ENCODE assay signal across 11 cellular contexts in genomic region chr7:711967-712600, GRCh38. TPM values are rescaled to one million over a fixed set of nuclear protein-coding genes. Genes with fewer than 3 reads are reported as not detected.
DNase-seq lines count a peak whose midpoint lies in the region; ATAC-seq, FAIRE-seq and TF ChIP-seq lines count a peak whose summit lies in the region.
"Had no signal": no experiment of that assay in that cellular context is flagged by ENCODE, and none has a peak within 500 bp of the region (broad histone marks: within the 10 kb centered on the region; RNA-seq: fewer than 3 reads in every experiment).

No MANE protein-coding gene starts in this region.

- no peaks in the 10 kb centered on the region for H3K9me3 Mint-ChIP-seq in naive thymus-derived CD8-positive, alpha-beta T cell
- H3K9me3 Mint-ChIP-seq in chondrocyte (ENCODE audit: low read depth): no peaks in the 10 kb centered on the region
- no peaks in the 10 kb centered on the region for H3K9me3 Mint-ChIP-seq in activated CD4-positive, alpha-beta T cell treated with anti-CD3 and anti-CD28 coated beads, Interleukin-2, amount 10 ng/mL, durations not matched to agents 7 days and 5 days

- no peak for TF ChIP-seq CTCF in AG04449 (IDR thresholded peaks at IDR 0.05; ENCODE audit: insufficient read depth, low read length, missing control alignments)
- TF ChIP-seq CTCF in chondrocyte (IDR thresholded peaks at IDR 0.05): no peak

- H3K9ac ChIP-seq in HUES6 (ENCODE audit: low read length) (no peak overlapping the region), endocrine pancreas (ENCODE audit: control insufficient read depth, insufficient read depth, low read length) (peak overlapping the region; percentile 30)

- H3K27me3 ChIP-seq in HUES6 (ENCODE audit: control insufficient read depth, insufficient read depth, low read length) (no peaks in the 10 kb centered on the region), endocrine pancreas (ENCODE audit: control insufficient read depth, insufficient read depth, low read length) (no peaks in the 10 kb centered on the region)

- H3K4me1 Mint-ChIP-seq in naive thymus-derived CD8-positive, alpha-beta T cell: peaks cover 8 to 50% (median 41%) of the 10 kb centered on the region in 4 donors
- no peaks in the 10 kb centered on the region for H3K4me1 Mint-ChIP-seq in chondrocyte (ENCODE audit: low read depth)
- H3K4me1 Mint-ChIP-seq in activated CD4-positive, alpha-beta T cell treated with anti-CD3 and anti-CD28 coated beads, Interleukin-2, amount 10 ng/mL, durations not matched to agents 7 days and 5 days: peaks cover 6% of the 10 kb centered on the region

- H3K4me3 ChIP-seq in AG04449 (ENCODE audit: low read depth, low read length) (peak overlapping the region; percentile 37), HUES6 (ENCODE audit: low read depth, low read length) (peak overlapping the region; percentile 39; the same call in 1 of the 2 replicates), endocrine pancreas (ENCODE audit: control insufficient read depth, insufficient read depth, low read length) (no peak overlapping the region)

- peak; percentile 85 to 90 for ATAC-seq in naive thymus-derived CD8-positive, alpha-beta T cell

- FAIRE-seq in RCC 7860 (lab: Jason Lieb, UNC): no peak

- peaks cover 0 to 4% (median 0%) of the 10 kb centered on the region in 5 donors for H3K27me3 Mint-ChIP-seq in naive thymus-derived CD8-positive, alpha-beta T cell
- H3K27me3 Mint-ChIP-seq in chondrocyte (ENCODE audit: low read depth): no peaks in the 10 kb centered on the region
- no peaks in the 10 kb centered on the region for H3K27me3 Mint-ChIP-seq in activated CD4-positive, alpha-beta T cell treated with anti-CD3 and anti-CD28 coated beads, Interleukin-2, amount 10 ng/mL, durations not matched to agents 7 days and 5 days

- H3K4me3 Mint-ChIP-seq in naive thymus-derived CD8-positive, alpha-beta T cell: peak overlapping the region in 7 of 10 donors; percentile 52 to 80 (median 67)
- no peak overlapping the region for H3K4me3 Mint-ChIP-seq in chondrocyte (ENCODE audit: unreplicated experiment)
- H3K4me3 Mint-ChIP-seq in activated CD4-positive, alpha-beta T cell treated with anti-CD3 and anti-CD28 coated beads, Interleukin-2, amount 10 ng/mL, durations not matched to agents 7 days and 5 days: no peak overlapping the region

- no peak overlapping the region for H3K27ac ChIP-seq in HUES6 (ENCODE audit: low read depth, low read length)

- H3K4me1 ChIP-seq in HUES6 (ENCODE audit: control insufficient read depth, insufficient read depth, low read length) (peaks cover 4% of the 10 kb centered on the region; the same call in 1 of the 2 replicates), endocrine pancreas (ENCODE audit: control insufficient read depth, insufficient read depth, low read length) (no peaks in the 10 kb centered on the region)

- H3K36me3 ChIP-seq in HUES6 (ENCODE audit: control insufficient read depth, insufficient read depth, low read length): no peaks in the 10 kb centered on the region
- H3K36me3 ChIP-seq in endocrine pancreas (ENCODE audit: control insufficient read depth, insufficient read depth, low read length): no peaks in the 10 kb centered on the region

- H3K36me3 Mint-ChIP-seq in naive thymus-derived CD8-positive, alpha-beta T cell: peaks cover 0 to 25% (median 10%) of the 10 kb centered on the region in 3 donors
- H3K36me3 Mint-ChIP-seq in chondrocyte (ENCODE audit: low read depth): no peaks in the 10 kb centered on the region
- peaks cover 11% of the 10 kb centered on the region for H3K36me3 Mint-ChIP-seq in activated CD4-positive, alpha-beta T cell treated with anti-CD3 and anti-CD28 coated beads, Interleukin-2, amount 10 ng/mL, durations not matched to agents 7 days and 5 days (ENCODE audit: low read depth)

- DNase-seq in AG04449 (ENCODE audit: low read depth, low spot score) (no peak), epidermal melanocyte (ENCODE audit: insufficient read length, low spot score) (no peak), chondrocyte (ENCODE audit: low spot score) (no peak), RCC 7860 (ENCODE audit: low spot score) (no peak)
- peak in 6 of 10 donors; percentile 22 to 56 (median 40) for DNase-seq in naive thymus-derived CD8-positive, alpha-beta T cell
- no peak for DNase-seq in activated CD4-positive, alpha-beta T cell treated with anti-CD3 and anti-CD28 coated beads, Interleukin-2, amount 10 ng/mL, durations not matched to agents 7 days and 5 days
- DNase-seq: cerebellar nuclear complex, DND-41, occipital lobe had no signal

- no peaks in the 10 kb centered on the region for H3K9me3 ChIP-seq in HUES6 (ENCODE audit: control insufficient read depth, insufficient read depth, low read depth, low read length)
- H3K9me3 ChIP-seq in endocrine pancreas (ENCODE audit: control insufficient read depth, low read length): no peaks in the 10 kb centered on the region

- CTCF ChIA-PET in AG04449 (lab: Yijun Ruan, JAX): no interaction called here
- CTCF ChIA-PET in activated CD4-positive, alpha-beta T cell treated with anti-CD3 and anti-CD28 coated beads, Interleukin-2, amount 10 ng/mL, durations not matched to agents 7 days and 5 days (lab: Charles Lee): no interaction called here

- POLR2A ChIA-PET in AG04449 (lab: Yijun Ruan, JAX): no interaction called here
- POLR2A ChIA-PET in naive thymus-derived CD8-positive, alpha-beta T cell (lab: Charles Lee): interaction anchor here (0.6 to 1.9 kb wide), 9 partner anchors 10 to 449 kb away, joined by 3 to 11 read pairs (median 4); partner anchors contain the start of genes DNAAF5 and PRKAR1B
- POLR2A ChIA-PET in activated CD4-positive, alpha-beta T cell treated with anti-CD3 and anti-CD28 coated beads, Interleukin-2, amount 10 ng/mL, durations not matched to agents 7 days and 5 days (lab: Charles Lee): no interaction called here

- peak overlapping the region in 5 of 10 donors; percentile 32 to 93 (median 38) for H3K27ac Mint-ChIP-seq in naive thymus-derived CD8-positive, alpha-beta T cell
- no peak overlapping the region for H3K27ac Mint-ChIP-seq in chondrocyte (ENCODE audit: unreplicated experiment)
- H3K27ac Mint-ChIP-seq in activated CD4-positive, alpha-beta T cell treated with anti-CD3 and anti-CD28 coated beads, Interleukin-2, amount 10 ng/mL, durations not matched to agents 7 days and 5 days: no peak overlapping the region

RNA-seq across cellular contexts. Expression of gene DNAAF5, which starts 14.4 kb away (rescaled TPM):
- 10 to 100 TPM; 12.3 to 16.3 TPM for total RNA-seq in naive thymus-derived CD8-positive, alpha-beta T cell
- polyA plus RNA-seq in naive thymus-derived CD8-positive, alpha-beta T cell: 1 to 10 TPM; 2.8 to 4.6 (median 4.6) TPM
- total RNA-seq in chondrocyte: 15.3 to 23.2 TPM (median 16.6 TPM) in 3 replicates
- 10 to 100 TPM; 21.0 to 23.8 TPM for total RNA-seq in activated CD4-positive, alpha-beta T cell treated with anti-CD3 and anti-CD28 coated beads, Interleukin-2, amount 10 ng/mL, durations not matched to agents 7 days and 5 days

RNA-seq across cellular contexts. Expression of gene PRKAR1B, which starts 15.0 kb away (rescaled TPM):
- total RNA-seq in naive thymus-derived CD8-positive, alpha-beta T cell: 10 to 100 TPM; 46.2 to 47.3 TPM
- 10 to 100 TPM; 14.6 to 35.4 (median 27.6) TPM for polyA plus RNA-seq in naive thymus-derived CD8-positive, alpha-beta T cell
- total RNA-seq in chondrocyte: 7.7 to 8.6 TPM (median 7.9 TPM) in 3 replicates
- 10 to 100 TPM; 29.8 to 32.5 TPM for total RNA-seq in activated CD4-positive, alpha-beta T cell treated with anti-CD3 and anti-CD28 coated beads, Interleukin-2, amount 10 ng/mL, durations not matched to agents 7 days and 5 days

Comparison
In these comparisons a context has a peak if more than half of its experiments do, and no peak if none do; other contexts are left out.
1. DNase-seq: peak in naive thymus-derived CD8-positive, alpha-beta T cell (6 of 10); none in AG04449 (single experiment), epidermal melanocyte (single experiment), chondrocyte (single experiment), RCC 7860 (single experiment) and activated CD4-positive, alpha-beta T cell treated with anti-CD3 and anti-CD28 coated beads, Interleukin-2, amount 10 ng/mL, durations not matched to agents 7 days and 5 days (single experiment).
2. H3K4me3 Mint-ChIP-seq: peak in naive thymus-derived CD8-positive, alpha-beta T cell (7 of 10); none in chondrocyte (single experiment) and activated CD4-positive, alpha-beta T cell treated with anti-CD3 and anti-CD28 coated beads, Interleukin-2, amount 10 ng/mL, durations not matched to agents 7 days and 5 days (single experiment).